15 cellular contexts compared by ENCODE assay signal in genomic region chr7:13890793-13891192, GRCh38.
DNase-seq lines count a peak whose midpoint lies in the region; ATAC-seq and TF ChIP-seq lines count a peak whose summit lies in the region.
"Had no signal": no experiment of that assay in that cellular context is flagged by ENCODE, and none has a peak within 500 bp of the region (broad histone marks: within the 10 kb centered on the region; RNA-seq: fewer than 3 reads in every experiment).

No MANE protein-coding gene starts in this region.

- dilution Hi-C loops in IMR-90 (cut with HindIII; ENCODE audit: low sequenced_read_pairs, unreplicated experiment) = no loop called here
- dilution Hi-C loops in mammary epithelial cell (cut with HindIII; ENCODE audit: low sequenced_read_pairs) = no loop called here

- no peak for TF ChIP-seq POLR2A in IMR-90 (IDR thresholded peaks at IDR 0.05; ENCODE audit: low read depth, low read length)

- H4K20me1 ChIP-seq in IMR-90 (ENCODE audit: insufficient read depth, low read length) (no peaks in the 10 kb centered on the region), mammary epithelial cell (ENCODE audit: insufficient read depth, low read length) (no peaks in the 10 kb centered on the region)
- H4K20me1 ChIP-seq: BLaER1 treated with 17β-estradiol and CSF1 and Interleukin-3, amounts not matched to agents 10 nM and 100 nM had no signal

- no peak overlapping the region for H4K8ac ChIP-seq in IMR-90 (ENCODE audit: low read depth in 2 of 2, low read length in 2 of 2)

- DNase-seq in HEK293T (ENCODE audit: extremely low spot score) = no peak
- no peak for DNase-seq in IMR-90
- DNase-seq in SK-N-DZ (ENCODE audit: low spot score) = peak; percentile 25
- no peak for DNase-seq in mammary epithelial cell
- no peak for DNase-seq in omental fat pad (ENCODE audit: low spot score)
- DNase-seq: 8988T; ACHN; Caco-2; Calu3; CD4-positive, alpha-beta T cell; CD8-positive, alpha-beta T cell; DMS79 treated with DMSO at 0.1 percent for 48 hours; GF-D8 had no signal

- POLR2A ChIA-PET in HEK293T (lab: Yijun Ruan, JAX) (no interaction called here), IMR-90 (lab: Charles Lee; ENCODE audit: unreplicated experiment) (no interaction called here)

- H2AK9ac ChIP-seq in IMR-90 (replicated peaks; ENCODE audit: low read depth, low read length, poor library complexity) = no peak overlapping the region

- H2AFZ ChIP-seq in IMR-90 (replicated peaks; ENCODE audit: low read length, poor library complexity) (no peak overlapping the region), mammary epithelial cell (ENCODE audit: low read depth, low read length) (no peak overlapping the region)

- H3K27ac ChIP-seq in IMR-90 (ENCODE audit: insufficient read depth, low read length) = no peak overlapping the region
- H3K27ac ChIP-seq in mammary epithelial cell (ENCODE audit: insufficient read depth, low read depth, low read length) = no peak overlapping the region
- H3K27ac ChIP-seq: BLaER1 treated with 17β-estradiol and CSF1 and Interleukin-3, amounts not matched to agents 10 nM and 100 nM; C4-2B had no signal

- no peak overlapping the region; the same call in 1 of the 2 replicates for H3K23ac ChIP-seq in IMR-90 (ENCODE audit: low read depth, low read length)

- no peak overlapping the region for H2BK15ac ChIP-seq in IMR-90 (ENCODE audit: low read depth, low read length)

- no peak for TF ChIP-seq RAD21 in IMR-90 (IDR thresholded peaks at IDR 0.05; ENCODE audit: low read length)

- no peaks in the 10 kb centered on the region for H3K9me3 ChIP-seq in IMR-90 (ENCODE audit: control insufficient read depth, insufficient read depth, low read length)
- no peaks in the 10 kb centered on the region for H3K9me3 ChIP-seq in mammary epithelial cell (replicated peaks; ENCODE audit: insufficient read depth, low read length)
- H3K9me3 ChIP-seq: BLaER1 treated with 17β-estradiol and CSF1 and Interleukin-3, amounts not matched to agents 10 nM and 100 nM; Caco-2 had no signal

- H3K4me2 ChIP-seq in IMR-90 (ENCODE audit: low read depth, low read length) (no peak overlapping the region), mammary epithelial cell (ENCODE audit: insufficient read depth, low read depth, low read length) (no peak overlapping the region)
- H3K4me2 ChIP-seq: BLaER1 treated with 17β-estradiol and CSF1 and Interleukin-3, amounts not matched to agents 10 nM and 100 nM had no signal

- no peaks in the 10 kb centered on the region for H3K79me2 ChIP-seq in mammary epithelial cell (ENCODE audit: insufficient read depth, low read length)

- H3K9ac ChIP-seq in IMR-90 (ENCODE audit: low read depth, low read length) (no peak overlapping the region), mammary epithelial cell (ENCODE audit: insufficient read depth, low read length) (no peak overlapping the region)
- H3K9ac ChIP-seq: BLaER1 treated with 17β-estradiol and CSF1 and Interleukin-3, amounts not matched to agents 10 nM and 100 nM had no signal

- in situ Hi-C loops in IMR-90 (cut with MboI; ENCODE audit: low sequenced_read_pairs) = no loop called here
- in situ Hi-C loops in mammary epithelial cell (cut with MboI; ENCODE audit: low sequenced_read_pairs in 2 of 2) = no loop called here

- H3K9me1 ChIP-seq in IMR-90 (ENCODE audit: insufficient read depth, low read length) = no peaks in the 10 kb centered on the region

- no peak overlapping the region for H4K5ac ChIP-seq in IMR-90 (ENCODE audit: low read depth, low read length)

- no peak overlapping the region for H2BK20ac ChIP-seq in IMR-90 (ENCODE audit: low read depth, low read length)

- intact Hi-C loops in IMR-90 (cut with micrococcal nuclease) = no loop called here
- intact Hi-C loops in mammary epithelial cell (cut with micrococcal nuclease) = no loop called here

- H3K56ac ChIP-seq in IMR-90 (ENCODE audit: extremely low read depth, insufficient read depth, low read length) = no peak overlapping the region

- no peak overlapping the region for H3K14ac ChIP-seq in IMR-90 (replicated peaks; ENCODE audit: low read depth, low read length)

- WGBS in IMR-90 (ENCODE audit: extremely low coverage in 2 of 2, insufficient read length in 1 of 2), 2 experiments = no CpG with 5 or more reads among the region's 4 CpGs
- WGBS in mammary epithelial cell (ENCODE audit: low coverage, missing lambda C conversion rate) = 87% methylated on average over 4 of the region's 4 CpGs

- no peaks in the 10 kb centered on the region for H3K4me1 ChIP-seq in IMR-90 (ENCODE audit: control insufficient read depth, insufficient read depth, low read length)
- H3K4me1 ChIP-seq in mammary epithelial cell (ENCODE audit: insufficient read depth, low read length) = no peaks in the 10 kb centered on the region
- H3K4me1 ChIP-seq: BLaER1 treated with 17β-estradiol and CSF1 and Interleukin-3, amounts not matched to agents 10 nM and 100 nM; Caco-2 had no signal

- H2BK5ac ChIP-seq in IMR-90 (ENCODE audit: low read depth, low read length, poor library complexity, severe bottlenecking) = no peak overlapping the region

- H2BK120ac ChIP-seq in IMR-90 (ENCODE audit: low read depth, low read length) = no peak overlapping the region

- H3K4ac ChIP-seq in IMR-90 (ENCODE audit: low read depth, low read length) = no peak overlapping the region

- ATAC-seq in IMR-90 (ENCODE audit: low read depth) (no peak), omental fat pad (ENCODE audit: low FRiP score) (no peak)
- ATAC-seq: CD8-positive, alpha-beta T cell had no signal

- peak overlapping the region; percentile 82; the same call in 1 of the 2 replicates for H2AK5ac ChIP-seq in IMR-90 (ENCODE audit: low read depth, low read length)

- CTCF ChIA-PET in HEK293T (lab: Yijun Ruan, JAX) (no interaction called here), IMR-90 (lab: Yijun Ruan, JAX) (no interaction called here), mammary epithelial cell (lab: Charles Lee; ENCODE audit: low non-redundant PET) (no interaction called here)

- TF ChIP-seq CTCF in IMR-90 (conservative IDR thresholded peaks at IDR 0.05; ENCODE audit: low read depth, low read length) (no peak), mammary epithelial cell (conservative IDR thresholded peaks at IDR 0.05 in 1 of 2, IDR thresholded peaks at IDR 0.05 in 1 of 2; ENCODE audit: extremely low read depth in 1 of 2, insufficient read depth in 1 of 2, low read depth in 1 of 2, low read length in 2 of 2) (no peak), omental fat pad (IDR thresholded peaks at IDR 0.05) (no peak)

- no TSS peak for BruUV-seq in IMR-90 (replicated peaks; lab: Mats Ljungman, UMichigan)
- BruUV-seq in mammary epithelial cell (replicated peaks; lab: Mats Ljungman, UMichigan) = no TSS peak

- no peaks in the 10 kb centered on the region for H3K79me1 ChIP-seq in IMR-90 (ENCODE audit: low read depth in 1 of 2, low read length in 2 of 2)

- H3K36me3 ChIP-seq in IMR-90 (ENCODE audit: control insufficient read depth, insufficient read depth, low read length) = peaks cover under 1% of the 10 kb centered on the region; the same call in 1 of the 2 replicates
- no peaks in the 10 kb centered on the region for H3K36me3 ChIP-seq in mammary epithelial cell (ENCODE audit: insufficient read depth, low read length)
- H3K36me3 ChIP-seq: BLaER1 treated with 17β-estradiol and CSF1 and Interleukin-3, amounts not matched to agents 10 nM and 100 nM had no signal

- no peak overlapping the region for H4K91ac ChIP-seq in IMR-90 (ENCODE audit: insufficient read depth, low read depth, low read length)

- no peaks in the 10 kb centered on the region for H3K27me3 ChIP-seq in IMR-90 (ENCODE audit: control insufficient read depth, insufficient read depth, low read length)
- H3K27me3 ChIP-seq in mammary epithelial cell (ENCODE audit: insufficient read depth, low read length) = no peaks in the 10 kb centered on the region
- H3K27me3 ChIP-seq: BLaER1 treated with 17β-estradiol and CSF1 and Interleukin-3, amounts not matched to agents 10 nM and 100 nM had no signal

- H3K18ac ChIP-seq in IMR-90 (ENCODE audit: low read depth, low read length) = no peak overlapping the region

- H3K4me3 ChIP-seq in IMR-90 (ENCODE audit: insufficient read depth, low read depth, low read length) (no peak overlapping the region), mammary epithelial cell (replicated peaks in 1 of 3; ENCODE audit: insufficient read depth in 1 of 3, low read depth in 2 of 3, low read length in 3 of 3) (no peak overlapping the region)
- H3K4me3 ChIP-seq: BLaER1 treated with 17β-estradiol and CSF1 and Interleukin-3, amounts not matched to agents 10 nM and 100 nM had no signal

TF ChIP-seq in HEK293T, 16 proteins besides CTCF, POLR2A, EP300 and RAD21 (continues in another document):
- no peak for TF ChIP-seq SUZ12 (IDR thresholded peaks at IDR 0.05)
- TF ChIP-seq PKNOX1 (IDR thresholded peaks at IDR 0.05) = peak; percentile 28; the same call in 1 of the 2 replicates
- no peak for TF ChIP-seq TARDBP (IDR thresholded peaks at IDR 0.05)
- TF ChIP-seq BHLHE40 (IDR thresholded peaks at IDR 0.05; ENCODE audit: borderline replicate concordance) = no peak
- no peak for TF ChIP-seq ARNT (IDR thresholded peaks at IDR 0.05)
- TF ChIP-seq ZNF384 (IDR thresholded peaks at IDR 0.05) = no peak
- no peak for TF ChIP-seq FOXA1 (IDR thresholded peaks at IDR 0.05)

TF ChIP-seq in IMR-90, 13 proteins besides CTCF, POLR2A, EP300 and RAD21:
- TF ChIP-seq MAFK (IDR thresholded peaks at IDR 0.05; ENCODE audit: low read depth, low read length) (no peak), SMC3 (IDR thresholded peaks at IDR 0.05; ENCODE audit: low read depth, low read length) (no peak), FOS (IDR thresholded peaks at IDR 0.05; ENCODE audit: low read depth, low read length) (no peak), ELK1 (IDR thresholded peaks at IDR 0.05; ENCODE audit: borderline replicate concordance, low read depth, low read length) (no peak), BHLHE40 (IDR thresholded peaks at IDR 0.05; ENCODE audit: low read depth, low read length) (no peak), NFE2L2 (IDR thresholded peaks at IDR 0.05; ENCODE audit: low read depth, low read length) (no peak)
